In genomic region chr16:89037261-89038152, GRCh38 we compare ENCODE assay signal across 8 cellular contexts. TPM values are rescaled to one million over a fixed set of nuclear protein-coding genes. Genes with fewer than 3 reads are reported as not detected.
A peak's percentile ranks its signal among the peaks of the same experiment; 100 is the strongest.
DNase-seq lines count a peak whose midpoint lies in the region; ATAC-seq and TF ChIP-seq lines count a peak whose summit lies in the region.

No MANE protein-coding gene starts in this region.

- no peaks in the 10 kb centered on the region for H3K9me3 ChIP-seq in CD8-positive, alpha-beta T cell (ENCODE audit: low read length)
- no peaks in the 10 kb centered on the region for H3K9me3 ChIP-seq in ascending aorta

- POLR2A ChIA-PET in CD8-positive, alpha-beta T cell (lab: Charles Lee) = no interaction called here

- peaks cover 6% of the 10 kb centered on the region for H3K27me3 Mint-ChIP-seq in CD8-positive, alpha-beta T cell (ENCODE audit: low read depth)
- H3K27me3 Mint-ChIP-seq in memory B cell = peaks cover 4% of the 10 kb centered on the region

- DNase-seq in CD8-positive, alpha-beta T cell = peak in 2 of 7 experiments; percentile 26 to 42
- DNase-seq in MV-4-11 (lab: John Stamatoyannopoulos, UW) (peak; percentile 28), astrocyte of the hippocampus (ENCODE audit: low read depth, low spot score) (peak; percentile 79), memory B cell (ENCODE audit: low spot score in 2 of 2) (peak in 1 of 2 donors; percentile 44), NCI-H1694 (lab: John Stamatoyannopoulos, UW) (no peak), ascending aorta (ENCODE audit: low spot score in 2 of 2) (no peak), cerebellum (ENCODE audit: low spot score) (no peak)

- no peaks in the 10 kb centered on the region for H3K27me3 ChIP-seq in CD8-positive, alpha-beta T cell (ENCODE audit: insufficient read depth, low read length)
- H3K27me3 ChIP-seq in ascending aorta = no peaks in the 10 kb centered on the region

- no peak overlapping the region for H3K27ac Mint-ChIP-seq in CD8-positive, alpha-beta T cell
- no peak overlapping the region for H3K27ac Mint-ChIP-seq in memory B cell

- H3K4me1 Mint-ChIP-seq in CD8-positive, alpha-beta T cell (ENCODE audit: low read depth) = peaks cover 19% of the 10 kb centered on the region
- H3K4me1 Mint-ChIP-seq in memory B cell = peaks cover 33% of the 10 kb centered on the region

- peak; percentile 55 for ATAC-seq in CD8-positive, alpha-beta T cell
- peak; percentile 41 for ATAC-seq in memory B cell (ENCODE audit: low read depth)
- ATAC-seq in GM18858 (IDR thresholded peaks at IDR 0.05; ENCODE audit: unreplicated experiment) = no peak

- H3K36me3 Mint-ChIP-seq in CD8-positive, alpha-beta T cell = no peaks in the 10 kb centered on the region
- H3K36me3 Mint-ChIP-seq in memory B cell = no peaks in the 10 kb centered on the region

- H3K36me3 ChIP-seq in CD8-positive, alpha-beta T cell (ENCODE audit: insufficient read depth, low read length) = no peaks in the 10 kb centered on the region
- no peaks in the 10 kb centered on the region for H3K36me3 ChIP-seq in ascending aorta

- no peak overlapping the region for H3K4me3 ChIP-seq in CD8-positive, alpha-beta T cell (ENCODE audit: low read depth, low read length)
- H3K4me3 ChIP-seq in ascending aorta = no peak overlapping the region

- no peak overlapping the region for H3K27ac ChIP-seq in CD8-positive, alpha-beta T cell (ENCODE audit: low read depth, low read length)
- no peak overlapping the region for H3K27ac ChIP-seq in ascending aorta

- no peak for TF ChIP-seq CTCF in CD8-positive, alpha-beta T cell (IDR thresholded peaks at IDR 0.05)
- no peak for TF ChIP-seq CTCF in ascending aorta (IDR thresholded peaks at IDR 0.05)

- H3K4me3 Mint-ChIP-seq in CD8-positive, alpha-beta T cell = no peak overlapping the region
- peak overlapping the region; percentile 48 for H3K4me3 Mint-ChIP-seq in memory B cell

- peaks cover 19% of the 10 kb centered on the region for H3K4me1 ChIP-seq in CD8-positive, alpha-beta T cell (ENCODE audit: insufficient read depth, low read length)
- no peaks in the 10 kb centered on the region for H3K4me1 ChIP-seq in ascending aorta

- H3K9me3 Mint-ChIP-seq in CD8-positive, alpha-beta T cell = no peaks in the 10 kb centered on the region
- no peaks in the 10 kb centered on the region for H3K9me3 Mint-ChIP-seq in memory B cell

- intact Hi-C loops in CD8-positive, alpha-beta T cell (cut with DNase I, micrococcal nuclease) = no loop called here
- intact Hi-C loops in ascending aorta (cut with DNase I) = no loop called here

- CTCF ChIA-PET in CD8-positive, alpha-beta T cell (lab: Charles Lee) = no interaction called here

RNA-seq across cellular contexts. Expression of gene ACSF3, which starts 56.1 kb away (rescaled TPM):
- total RNA-seq in CD8-positive, alpha-beta T cell = 10 to 100 TPM; 33.5 to 37.0 TPM
- total RNA-seq in ascending aorta (5.2 TPM), cerebellum (16.6 TPM)

Comparison
In these comparisons a context has a peak if more than half of its experiments do, and no peak if none do; other contexts are left out.
1. DNase-seq: peak in MV-4-11 (single experiment) and astrocyte of the hippocampus (single experiment); none in NCI-H1694 (single experiment), ascending aorta (0 of 2) and cerebellum (single experiment).